ENCODE assay signal across 8 cellular contexts in genomic region chr1:205811660-205812059, GRCh38. TPM values are rescaled to one million over a fixed set of nuclear protein-coding genes. Genes with fewer than 3 reads are reported as not detected.
DNase-seq lines count a peak whose midpoint lies in the region; ATAC-seq, FAIRE-seq and TF ChIP-seq lines count a peak whose summit lies in the region.

No MANE protein-coding gene starts in this region.

- 55% methylated on average over 5 of the region's 5 CpGs for WGBS in SK-N-SH (ENCODE audit: low lambda C conversion rate)

- no peak for TF ChIP-seq CTCF in SK-N-SH (IDR thresholded peaks at IDR 0.05)

- no peak for ATAC-seq in SK-N-SH treated with all-trans-retinoic acid at 6 μM for 48 hours
- ATAC-seq in activated CD4-positive, CD25-positive, alpha-beta regulatory T cell treated with anti-CD3 and anti-CD28 coated beads, Interleukin-2, amount 50 U/mL, for 24 hours: no peak

- H3K27me3 ChIP-seq in SK-N-SH (ENCODE audit: insufficient read depth) (no peaks in the 10 kb centered on the region), iPS-20b (ENCODE audit: insufficient read depth, low read length) (peaks cover 13% of the 10 kb centered on the region)

- H3F3A ChIP-seq in SK-N-SH (replicated peaks; ENCODE audit: insufficient read depth): no peaks in the 10 kb centered on the region

- H3K27ac ChIP-seq in SK-N-SH (ENCODE audit: low read depth in 2 of 2, low read length in 1 of 2) (peak overlapping the region in 1 of 2 experiments; percentile 48; a peak in 2 of 4 replicates), iPS-20b (ENCODE audit: low read length) (no peak overlapping the region), substantia nigra (ENCODE audit: low read depth, low read length, poor library complexity, severe bottlenecking) (peak overlapping the region; percentile 88)

- FAIRE-seq in urothelium cell line (lab: Jason Lieb, UNC): no peak

- peak; percentile 59 for DNase-seq in SK-N-SH
- peak in 41 of 56 donors; percentile 12 to 73 (median 34) for DNase-seq in amygdala (lab: John Stamatoyannopoulos, UW)
- DNase-seq in substantia nigra (lab: John Stamatoyannopoulos, UW): peak in 38 of 49 donors; percentile 16 to 85 (median 50)
- no peak for DNase-seq in NCI-H1694 (lab: John Stamatoyannopoulos, UW)
- DNase-seq in urothelium cell line (ENCODE audit: low spot score): no peak

- peaks cover 5 to 42% of the 10 kb centered on the region in 2 experiments; a peak in 2 of 4 replicates for H3K4me1 ChIP-seq in SK-N-SH (ENCODE audit: control insufficient read depth in 1 of 2, insufficient read depth in 2 of 2, low read depth in 1 of 2, low read length in 1 of 2)
- H3K4me1 ChIP-seq in iPS-20b (ENCODE audit: insufficient read depth, low read length): peaks cover 4% of the 10 kb centered on the region; the same call in 1 of the 2 replicates

- peak overlapping the region; percentile 95 for H3K4me2 ChIP-seq in SK-N-SH

- TF ChIP-seq EP300 in SK-N-SH (IDR thresholded peaks at IDR 0.05; ENCODE audit: borderline replicate concordance in 1 of 2, low read depth in 1 of 2, low read length in 1 of 2): no peak

- CTCF ChIA-PET in SK-N-SH (lab: Yijun Ruan, JAX): interaction anchor here (1.0 to 4.8 kb wide), 5 partner anchors 15 to 166 kb away, joined by 4 to 39 read pairs (median 14); no protein-coding TSS in a partner anchor

- peak overlapping the region; percentile 74; the same call in 1 of the 2 replicates for H3K9ac ChIP-seq in SK-N-SH
- no peak overlapping the region for H3K9ac ChIP-seq in iPS-20b (ENCODE audit: low read depth, low read length)

- H3K9me3 ChIP-seq in SK-N-SH: no peaks in the 10 kb centered on the region
- no peaks in the 10 kb centered on the region for H3K9me3 ChIP-seq in iPS-20b (ENCODE audit: insufficient read depth, low read depth, low read length)

- H4K20me1 ChIP-seq in SK-N-SH (ENCODE audit: insufficient read depth): no peaks in the 10 kb centered on the region

- no peak overlapping the region for H2AFZ ChIP-seq in SK-N-SH (ENCODE audit: low read depth)

- no peak for TF ChIP-seq RAD21 in SK-N-SH (IDR thresholded peaks at IDR 0.05; ENCODE audit: low read length)

- H3K36me3 ChIP-seq in SK-N-SH (replicated peaks in 1 of 2; ENCODE audit: control insufficient read depth in 1 of 2, insufficient read depth in 2 of 2, low read length in 1 of 2) (peaks cover 0 to 24% of the 10 kb centered on the region in 2 experiments), iPS-20b (ENCODE audit: insufficient read depth, low read depth, low read length) (peaks cover 24% of the 10 kb centered on the region)

- H3K9me2 ChIP-seq in SK-N-SH: no peaks in the 10 kb centered on the region

- POLR2A ChIA-PET in SK-N-SH (lab: Yijun Ruan, JAX): interaction anchor here (1.4 kb wide), 1 partner anchor 38 kb away, joined by 4 read pairs; the partner anchor contains the start of gene PM20D1

- H3K79me2 ChIP-seq in SK-N-SH (ENCODE audit: insufficient read depth): peaks cover 19% of the 10 kb centered on the region; the same call in 1 of the 2 replicates

- H3K4me3 ChIP-seq in SK-N-SH (ENCODE audit: low read depth in 2 of 2, low read length in 1 of 2) (peak overlapping the region; percentile 77 to 94), iPS-20b (ENCODE audit: low read length) (peak overlapping the region; percentile 94)

TF ChIP-seq in SK-N-SH, 30 proteins besides CTCF, POLR2A, EP300 and RAD21 (continues in another document):
- TF ChIP-seq EZH2phosphoT487 (IDR thresholded peaks at IDR 0.05; ENCODE audit: borderline replicate concordance, low read depth) (no peak), PBX3 (IDR thresholded peaks at IDR 0.05) (no peak), SMC3 (IDR thresholded peaks at IDR 0.05; ENCODE audit: low read depth, low read length) (no peak), TAF1 (IDR thresholded peaks at IDR 0.05; ENCODE audit: borderline replicate concordance, low read depth, low read length) (no peak), POLR2AphosphoS5 (IDR thresholded peaks at IDR 0.05; ENCODE audit: low read depth, low read length) (no peak), RXRA (IDR thresholded peaks at IDR 0.05; ENCODE audit: borderline replicate concordance, low read depth) (no peak)

TF ChIP-seq in SK-N-SH treated with all-trans-retinoic acid at 6 μM for 48 hours, 23 proteins besides CTCF, POLR2A, EP300 and RAD21:
- TF ChIP-seq CSRNP3 (CRISPR knock-in tag; IDR thresholded peaks at IDR 0.05) (no peak), CREB5 (CRISPR knock-in tag; IDR thresholded peaks at IDR 0.05; ENCODE audit: low read depth) (no peak), RARB (CRISPR knock-in tag; IDR thresholded peaks at IDR 0.05) (no peak)

RNA-seq across cellular contexts. Expression of gene SLC41A1, which starts 1.3 kb away (rescaled TPM):
- 18.3 and 25.1 TPM in 2 replicates for polyA plus RNA-seq in SK-N-SH (2012; rRNA removed)
- polyA plus RNA-seq in SK-N-SH (2012; cell fraction: cytosol; rRNA removed): 16.6 and 18.3 TPM in 2 replicates
- polyA plus RNA-seq in SK-N-SH (2012; cell fraction: nucleus; rRNA removed): 17.8 and 28.3 TPM in 2 replicates

RNA-seq across cellular contexts. Expression of gene RAB29, which starts 36.4 kb away (rescaled TPM):
- 9.2 and 9.8 TPM in 2 replicates for polyA plus RNA-seq in SK-N-SH (2012; rRNA removed)
- 9.0 and 11.1 TPM in 2 replicates for polyA plus RNA-seq in SK-N-SH (2012; cell fraction: cytosol; rRNA removed)
- polyA plus RNA-seq in SK-N-SH (2012; cell fraction: nucleus; rRNA removed): 9.0 and 12.2 TPM in 2 replicates

RNA-seq across cellular contexts. Expression of gene PM20D1, which starts 38.3 kb away (rescaled TPM):
- not detected in 2 replicates for polyA plus RNA-seq in SK-N-SH (2012; rRNA removed)
- 0.03 TPM in 2 replicates for polyA plus RNA-seq in SK-N-SH (2012; cell fraction: cytosol; rRNA removed)
- polyA plus RNA-seq in SK-N-SH (2012; cell fraction: nucleus; rRNA removed): 0.08 TPM in 1 of 2 replicates, not detected in the other

Comparison
In these comparisons a context has a peak if more than half of its experiments do, and no peak if none do; other contexts are left out.
1. DNase-seq: peak in SK-N-SH (single experiment), amygdala (41 of 56) and substantia nigra (38 of 49); none in NCI-H1694 (single experiment) and urothelium cell line (single experiment).